8 cellular contexts compared by ENCODE assay signal in genomic region chr2:213251618-213252017, GRCh38. TPM values are rescaled to one million over a fixed set of nuclear protein-coding genes. Genes with fewer than 3 reads are reported as not detected.
DNase-seq lines count a peak whose midpoint lies in the region; ATAC-seq, FAIRE-seq and TF ChIP-seq lines count a peak whose summit lies in the region.

No MANE protein-coding gene starts in this region.

- FAIRE-seq in G401.6 (lab: Jason Lieb, UNC) (peak; percentile 96), HTR-8/SVneo (lab: Jason Lieb, UNC) (no peak), urothelium cell line (lab: Jason Lieb, UNC) (peak; percentile 20)

- H3K4me1 Mint-ChIP-seq in chondrocyte (ENCODE audit: low read depth), result peaks cover 22% of the 10 kb centered on the region

- intact Hi-C loops in right lobe of liver (cut with DNase I), result loop anchor here in 1 of 2 donors (10.0 kb wide), 1 partner anchor 683 kb away; no protein-coding TSS in a partner anchor

- H3K4me3 ChIP-seq in NT2/D1 (ENCODE audit: insufficient read length, low read depth), result no peak overlapping the region
- H3K4me3 ChIP-seq in right lobe of liver, result no peak overlapping the region

- no peaks in the 10 kb centered on the region for H3K36me3 ChIP-seq in NT2/D1 (ENCODE audit: insufficient read depth, insufficient read length, low read length)
- H3K36me3 ChIP-seq in right lobe of liver, result no peaks in the 10 kb centered on the region

- H3K9ac ChIP-seq in NT2/D1 (ENCODE audit: insufficient read length, low read depth), result no peak overlapping the region

- H3K9me3 Mint-ChIP-seq in chondrocyte (ENCODE audit: low read depth), result no peaks in the 10 kb centered on the region

- peak; percentile 97 for TF ChIP-seq CTCF in chondrocyte (IDR thresholded peaks at IDR 0.05)
- TF ChIP-seq CTCF in right lobe of liver (IDR thresholded peaks at IDR 0.05), result peak; percentile 65 to 74 (median 70)

- no peak overlapping the region for H3K27ac ChIP-seq in right lobe of liver

- no peaks in the 10 kb centered on the region for H3K27me3 Mint-ChIP-seq in chondrocyte (ENCODE audit: low read depth)

- DNase-seq in HTR-8/SVneo (ENCODE audit: insufficient read length, low spot score) (peak; percentile 53), NT2/D1 (ENCODE audit: low read depth, low spot score) (peak; percentile 74), chondrocyte (ENCODE audit: low spot score) (no peak), right lobe of liver (no peak), urothelium cell line (ENCODE audit: low spot score) (peak; percentile 34), cortex of kidney (lab: John Stamatoyannopoulos, UW) (no peak)

- H3K27ac Mint-ChIP-seq in chondrocyte (ENCODE audit: unreplicated experiment), result no peak overlapping the region

- H3K9me3 ChIP-seq in NT2/D1 (ENCODE audit: insufficient read depth, low read length) (no peaks in the 10 kb centered on the region), right lobe of liver (no peaks in the 10 kb centered on the region)

- H3K4me1 ChIP-seq in NT2/D1 (ENCODE audit: insufficient read depth, insufficient read length), result no peaks in the 10 kb centered on the region
- H3K4me1 ChIP-seq in right lobe of liver, result no peaks in the 10 kb centered on the region

- H3K27me3 ChIP-seq in NT2/D1 (ENCODE audit: insufficient read depth, insufficient read length) (no peaks in the 10 kb centered on the region), right lobe of liver (no peaks in the 10 kb centered on the region)

- no peak for TF ChIP-seq POLR2A in right lobe of liver (IDR thresholded peaks at IDR 0.05)

- WGBS in right lobe of liver (ENCODE audit: insufficient coverage, low coverage, low lambda C conversion rate, missing lambda C conversion rate), result 33% methylated on average over 3 of the region's 3 CpGs

- peak overlapping the region; percentile 3 for H3K4me3 Mint-ChIP-seq in chondrocyte (ENCODE audit: unreplicated experiment)

- no peaks in the 10 kb centered on the region for H3K36me3 Mint-ChIP-seq in chondrocyte (ENCODE audit: low read depth)

- ATAC-seq in GM21529 (IDR thresholded peaks at IDR 0.05; ENCODE audit: unreplicated experiment) (peak; percentile 86), right lobe of liver (peak; percentile 77 to 88 (median 86))

RNA-seq across cellular contexts. Expression of gene SPAG16, which starts 32.6 kb away (rescaled TPM):
- total RNA-seq in chondrocyte (18.7 to 22.8 TPM (median 20.4 TPM) in 3 replicates), right lobe of liver (10 to 100 TPM in 1 of 6 experiments, 1 to 10 TPM in 5; 7.2 to 15.3 (median 9.0) TPM)

Comparison
In these comparisons a context has a peak if more than half of its experiments do, and no peak if none do; other contexts are left out.
1. DNase-seq: peak in HTR-8/SVneo (single experiment), NT2/D1 (single experiment) and urothelium cell line (single experiment); none in chondrocyte (single experiment), right lobe of liver (0 of 3) and cortex of kidney (single experiment).